1 cellular context compared by ENCODE assay signal in the genomic region with DNA sequence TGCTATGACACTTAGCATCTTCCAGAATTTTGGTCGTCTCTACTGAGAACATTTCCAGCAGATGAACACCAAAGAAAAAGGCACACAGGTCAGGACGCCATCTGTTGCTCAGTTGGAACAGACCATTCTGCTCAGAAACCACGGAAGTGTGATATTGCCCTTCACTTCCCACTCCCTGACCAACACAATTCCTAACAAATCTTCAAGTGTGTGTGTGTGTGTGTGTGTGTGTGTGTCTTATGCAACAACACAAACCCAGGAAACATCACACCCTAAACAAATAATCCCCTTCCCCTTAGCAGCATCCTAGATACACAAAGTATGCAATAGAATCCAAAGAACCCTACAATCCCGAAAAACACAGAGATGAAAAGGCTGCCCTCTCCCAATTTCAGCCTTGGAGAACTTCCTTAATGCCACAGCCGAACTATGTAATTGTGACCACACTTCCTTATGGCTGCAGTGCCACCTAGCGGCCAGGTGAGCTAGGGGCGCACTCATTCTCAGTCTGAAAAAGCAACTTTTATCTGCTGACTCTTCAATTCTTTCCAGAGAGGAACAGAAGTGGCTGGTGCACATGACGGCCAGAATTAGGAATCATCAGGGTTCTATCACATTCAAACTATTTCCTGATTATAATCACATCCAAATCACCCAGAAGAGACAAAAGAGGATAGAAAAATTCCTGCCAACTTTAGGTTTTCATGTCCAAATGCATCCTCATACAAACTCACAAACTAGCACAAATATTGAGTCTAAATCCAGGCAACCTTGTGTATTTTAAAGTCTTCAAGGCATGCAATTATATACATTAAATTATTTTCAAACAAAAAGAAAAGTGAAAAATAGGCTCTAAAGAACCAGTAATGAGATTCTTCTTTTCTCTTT.
TF ChIP-seq lines count a peak whose summit lies in the region.

No MANE protein-coding gene starts in this region.

TF ChIP-seq in GM12878, 131 proteins besides CTCF, POLR2A, EP300 and RAD21 (continued from another document):
- TF ChIP-seq, protein P1, sequence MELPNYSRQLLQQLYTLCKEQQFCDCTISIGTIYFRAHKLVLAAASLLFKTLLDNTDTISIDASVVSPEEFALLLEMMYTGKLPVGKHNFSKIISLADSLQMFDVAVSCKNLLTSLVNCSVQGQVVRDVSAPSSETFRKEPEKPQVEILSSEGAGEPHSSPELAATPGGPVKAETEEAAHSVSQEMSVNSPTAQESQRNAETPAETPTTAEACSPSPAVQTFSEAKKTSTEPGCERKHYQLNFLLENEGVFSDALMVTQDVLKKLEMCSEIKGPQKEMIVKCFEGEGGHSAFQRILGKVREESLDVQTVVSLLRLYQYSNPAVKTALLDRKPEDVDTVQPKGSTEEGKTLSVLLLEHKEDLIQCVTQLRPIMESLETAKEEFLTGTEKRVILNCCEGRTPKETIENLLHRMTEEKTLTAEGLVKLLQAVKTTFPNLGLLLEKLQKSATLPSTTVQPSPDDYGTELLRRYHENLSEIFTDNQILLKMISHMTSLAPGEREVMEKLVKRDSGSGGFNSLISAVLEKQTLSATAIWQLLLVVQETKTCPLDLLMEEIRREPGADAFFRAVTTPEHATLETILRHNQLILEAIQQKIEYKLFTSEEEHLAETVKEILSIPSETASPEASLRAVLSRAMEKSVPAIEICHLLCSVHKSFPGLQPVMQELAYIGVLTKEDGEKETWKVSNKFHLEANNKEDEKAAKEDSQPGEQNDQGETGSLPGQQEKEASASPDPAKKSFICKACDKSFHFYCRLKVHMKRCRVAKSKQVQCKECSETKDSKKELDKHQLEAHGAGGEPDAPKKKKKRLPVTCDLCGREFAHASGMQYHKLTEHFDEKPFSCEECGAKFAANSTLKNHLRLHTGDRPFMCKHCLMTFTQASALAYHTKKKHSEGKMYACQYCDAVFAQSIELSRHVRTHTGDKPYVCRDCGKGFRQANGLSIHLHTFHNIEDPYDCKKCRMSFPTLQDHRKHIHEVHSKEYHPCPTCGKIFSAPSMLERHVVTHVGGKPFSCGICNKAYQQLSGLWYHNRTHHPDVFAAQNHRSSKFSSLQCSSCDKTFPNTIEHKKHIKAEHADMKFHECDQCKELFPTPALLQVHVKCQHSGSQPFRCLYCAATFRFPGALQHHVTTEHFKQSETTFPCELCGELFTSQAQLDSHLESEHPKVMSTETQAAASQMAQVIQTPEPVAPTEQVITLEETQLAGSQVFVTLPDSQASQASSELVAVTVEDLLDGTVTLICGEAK (IDR thresholded peaks at IDR 0.05; ENCODE audit: borderline replicate concordance): no peak
- TF ChIP-seq HCFC1 (IDR thresholded peaks at IDR 0.05; ENCODE audit: low read length) (no peak), POLR2AphosphoS2 (IDR thresholded peaks at IDR 0.05; ENCODE audit: low read depth, low read length) (no peak), ZNF274 (IDR thresholded peaks at IDR 0.05; ENCODE audit: insufficient read depth, insufficient read length) (no peak), NFXL1 (IDR thresholded peaks at IDR 0.05; ENCODE audit: borderline replicate concordance) (no peak), ZZZ3 (IDR thresholded peaks at IDR 0.05; ENCODE audit: control insufficient read depth, insufficient read length, low read depth) (no peak), RBBP5 (conservative IDR thresholded peaks at IDR 0.05) (no peak), HDGF (IDR thresholded peaks at IDR 0.05) (no peak), TARDBP (IDR thresholded peaks at IDR 0.05; ENCODE audit: borderline replicate concordance) (no peak), TCF3 (IDR thresholded peaks at IDR 0.05; ENCODE audit: borderline replicate concordance, insufficient read depth, low read depth, low read length) (no peak), MXI1 (IDR thresholded peaks at IDR 0.05; ENCODE audit: low read depth, low read length) (no peak), RUNX3 (IDR thresholded peaks at IDR 0.05; ENCODE audit: low read length) (peak; percentile 28; the same call in 1 of the 2 replicates), SMARCA5 (IDR thresholded peaks at IDR 0.05) (no peak), RCOR1 (conservative IDR thresholded peaks at IDR 0.05; ENCODE audit: low read depth, low read length) (no peak), ASH2L (IDR thresholded peaks at IDR 0.05; ENCODE audit: borderline replicate concordance, low read depth) (no peak), SMAD1 (IDR thresholded peaks at IDR 0.05; ENCODE audit: low read depth, partially characterized antibody) (no peak), SREBF1 (IDR thresholded peaks at IDR 0.05; ENCODE audit: low read length) (no peak), BCL11A (IDR thresholded peaks at IDR 0.05; ENCODE audit: low read depth, low read length) (no peak), EZH2 (IDR thresholded peaks at IDR 0.05; ENCODE audit: borderline replicate concordance, control insufficient read depth, low read depth, low read length) (no peak), ZNF207 (IDR thresholded peaks at IDR 0.05; ENCODE audit: borderline replicate concordance) (no peak)
- TF ChIP-seq, protein P2, sequence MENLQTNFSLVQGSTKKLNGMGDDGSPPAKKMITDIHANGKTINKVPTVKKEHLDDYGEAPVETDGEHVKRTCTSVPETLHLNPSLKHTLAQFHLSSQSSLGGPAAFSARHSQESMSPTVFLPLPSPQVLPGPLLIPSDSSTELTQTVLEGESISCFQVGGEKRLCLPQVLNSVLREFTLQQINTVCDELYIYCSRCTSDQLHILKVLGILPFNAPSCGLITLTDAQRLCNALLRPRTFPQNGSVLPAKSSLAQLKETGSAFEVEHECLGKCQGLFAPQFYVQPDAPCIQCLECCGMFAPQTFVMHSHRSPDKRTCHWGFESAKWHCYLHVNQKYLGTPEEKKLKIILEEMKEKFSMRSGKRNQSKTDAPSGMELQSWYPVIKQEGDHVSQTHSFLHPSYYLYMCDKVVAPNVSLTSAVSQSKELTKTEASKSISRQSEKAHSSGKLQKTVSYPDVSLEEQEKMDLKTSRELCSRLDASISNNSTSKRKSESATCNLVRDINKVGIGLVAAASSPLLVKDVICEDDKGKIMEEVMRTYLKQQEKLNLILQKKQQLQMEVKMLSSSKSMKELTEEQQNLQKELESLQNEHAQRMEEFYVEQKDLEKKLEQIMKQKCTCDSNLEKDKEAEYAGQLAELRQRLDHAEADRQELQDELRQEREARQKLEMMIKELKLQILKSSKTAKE (IDR thresholded peaks at IDR 0.05; ENCODE audit: low read depth, poor library complexity, severe bottlenecking): no peak
- TF ChIP-seq, protein P3, sequence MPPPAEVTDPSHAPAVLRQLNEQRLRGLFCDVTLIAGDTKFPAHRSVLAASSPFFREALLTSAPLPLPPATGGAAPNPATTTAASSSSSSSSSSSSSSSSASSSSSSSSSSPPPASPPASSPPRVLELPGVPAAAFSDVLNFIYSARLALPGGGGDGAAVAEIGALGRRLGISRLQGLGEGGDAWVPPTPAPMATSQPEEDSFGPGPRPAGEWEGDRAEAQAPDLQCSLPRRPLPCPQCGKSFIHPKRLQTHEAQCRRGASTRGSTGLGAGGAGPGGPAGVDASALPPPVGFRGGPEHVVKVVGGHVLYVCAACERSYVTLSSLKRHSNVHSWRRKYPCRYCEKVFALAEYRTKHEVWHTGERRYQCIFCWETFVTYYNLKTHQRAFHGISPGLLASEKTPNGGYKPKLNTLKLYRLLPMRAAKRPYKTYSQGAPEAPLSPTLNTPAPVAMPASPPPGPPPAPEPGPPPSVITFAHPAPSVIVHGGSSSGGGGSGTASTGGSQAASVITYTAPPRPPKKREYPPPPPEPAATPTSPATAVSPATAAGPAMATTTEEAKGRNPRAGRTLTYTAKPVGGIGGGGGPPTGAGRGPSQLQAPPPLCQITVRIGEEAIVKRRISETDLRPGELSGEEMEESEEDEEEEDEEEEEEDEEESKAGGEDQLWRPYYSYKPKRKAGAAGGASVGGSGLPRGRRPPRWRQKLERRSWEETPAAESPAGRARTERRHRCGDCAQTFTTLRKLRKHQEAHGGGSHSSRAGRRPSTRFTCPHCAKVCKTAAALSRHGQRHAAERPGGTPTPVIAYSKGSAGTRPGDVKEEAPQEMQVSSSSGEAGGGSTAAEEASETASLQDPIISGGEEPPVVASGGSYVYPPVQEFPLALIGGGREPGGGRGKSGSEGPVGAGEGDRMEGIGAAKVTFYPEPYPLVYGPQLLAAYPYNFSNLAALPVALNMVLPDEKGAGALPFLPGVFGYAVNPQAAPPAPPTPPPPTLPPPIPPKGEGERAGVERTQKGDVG (CRISPR knock-in tag; IDR thresholded peaks at IDR 0.05): no peak
- TF ChIP-seq, protein P4, sequence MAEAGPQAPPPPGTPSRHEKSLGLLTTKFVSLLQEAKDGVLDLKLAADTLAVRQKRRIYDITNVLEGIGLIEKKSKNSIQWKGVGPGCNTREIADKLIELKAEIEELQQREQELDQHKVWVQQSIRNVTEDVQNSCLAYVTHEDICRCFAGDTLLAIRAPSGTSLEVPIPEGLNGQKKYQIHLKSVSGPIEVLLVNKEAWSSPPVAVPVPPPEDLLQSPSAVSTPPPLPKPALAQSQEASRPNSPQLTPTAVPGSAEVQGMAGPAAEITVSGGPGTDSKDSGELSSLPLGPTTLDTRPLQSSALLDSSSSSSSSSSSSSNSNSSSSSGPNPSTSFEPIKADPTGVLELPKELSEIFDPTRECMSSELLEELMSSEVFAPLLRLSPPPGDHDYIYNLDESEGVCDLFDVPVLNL (IDR thresholded peaks at IDR 0.05; ENCODE audit: low read depth, low read length): no peak
- TF ChIP-seq, protein P5, sequence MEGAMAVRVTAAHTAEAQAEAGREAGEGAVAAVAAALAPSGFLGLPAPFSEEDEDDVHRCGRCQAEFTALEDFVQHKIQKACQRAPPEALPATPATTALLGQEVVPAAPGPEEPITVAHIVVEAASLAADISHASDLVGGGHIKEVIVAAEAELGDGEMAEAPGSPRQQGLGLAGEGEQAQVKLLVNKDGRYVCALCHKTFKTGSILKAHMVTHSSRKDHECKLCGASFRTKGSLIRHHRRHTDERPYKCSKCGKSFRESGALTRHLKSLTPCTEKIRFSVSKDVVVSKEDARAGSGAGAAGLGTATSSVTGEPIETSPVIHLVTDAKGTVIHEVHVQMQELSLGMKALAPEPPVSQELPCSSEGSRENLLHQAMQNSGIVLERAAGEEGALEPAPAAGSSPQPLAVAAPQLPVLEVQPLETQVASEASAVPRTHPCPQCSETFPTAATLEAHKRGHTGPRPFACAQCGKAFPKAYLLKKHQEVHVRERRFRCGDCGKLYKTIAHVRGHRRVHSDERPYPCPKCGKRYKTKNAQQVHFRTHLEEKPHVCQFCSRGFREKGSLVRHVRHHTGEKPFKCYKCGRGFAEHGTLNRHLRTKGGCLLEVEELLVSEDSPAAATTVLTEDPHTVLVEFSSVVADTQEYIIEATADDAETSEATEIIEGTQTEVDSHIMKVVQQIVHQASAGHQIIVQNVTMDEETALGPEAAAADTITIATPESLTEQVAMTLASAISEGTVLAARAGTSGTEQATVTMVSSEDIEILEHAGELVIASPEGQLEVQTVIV (IDR thresholded peaks at IDR 0.05; ENCODE audit: borderline replicate concordance, partially characterized antibody): no peak
- TF ChIP-seq, protein P6, sequence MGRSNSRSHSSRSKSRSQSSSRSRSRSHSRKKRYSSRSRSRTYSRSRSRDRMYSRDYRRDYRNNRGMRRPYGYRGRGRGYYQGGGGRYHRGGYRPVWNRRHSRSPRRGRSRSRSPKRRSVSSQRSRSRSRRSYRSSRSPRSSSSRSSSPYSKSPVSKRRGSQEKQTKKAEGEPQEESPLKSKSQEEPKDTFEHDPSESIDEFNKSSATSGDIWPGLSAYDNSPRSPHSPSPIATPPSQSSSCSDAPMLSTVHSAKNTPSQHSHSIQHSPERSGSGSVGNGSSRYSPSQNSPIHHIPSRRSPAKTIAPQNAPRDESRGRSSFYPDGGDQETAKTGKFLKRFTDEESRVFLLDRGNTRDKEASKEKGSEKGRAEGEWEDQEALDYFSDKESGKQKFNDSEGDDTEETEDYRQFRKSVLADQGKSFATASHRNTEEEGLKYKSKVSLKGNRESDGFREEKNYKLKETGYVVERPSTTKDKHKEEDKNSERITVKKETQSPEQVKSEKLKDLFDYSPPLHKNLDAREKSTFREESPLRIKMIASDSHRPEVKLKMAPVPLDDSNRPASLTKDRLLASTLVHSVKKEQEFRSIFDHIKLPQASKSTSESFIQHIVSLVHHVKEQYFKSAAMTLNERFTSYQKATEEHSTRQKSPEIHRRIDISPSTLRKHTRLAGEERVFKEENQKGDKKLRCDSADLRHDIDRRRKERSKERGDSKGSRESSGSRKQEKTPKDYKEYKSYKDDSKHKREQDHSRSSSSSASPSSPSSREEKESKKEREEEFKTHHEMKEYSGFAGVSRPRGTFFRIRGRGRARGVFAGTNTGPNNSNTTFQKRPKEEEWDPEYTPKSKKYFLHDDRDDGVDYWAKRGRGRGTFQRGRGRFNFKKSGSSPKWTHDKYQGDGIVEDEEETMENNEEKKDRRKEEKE (IDR thresholded peaks at IDR 0.05): no peak
